Comparison of ENCODE assay signal across 1 cellular context in genomic region chr17:78355045-78355641, GRCh38.
TF ChIP-seq lines count a peak whose summit lies in the region.

No MANE protein-coding gene starts in this region.

TF ChIP-seq in GM12878, 131 proteins besides CTCF, POLR2A, EP300 and RAD21 (continued from another document):
- TF ChIP-seq, protein P1, sequence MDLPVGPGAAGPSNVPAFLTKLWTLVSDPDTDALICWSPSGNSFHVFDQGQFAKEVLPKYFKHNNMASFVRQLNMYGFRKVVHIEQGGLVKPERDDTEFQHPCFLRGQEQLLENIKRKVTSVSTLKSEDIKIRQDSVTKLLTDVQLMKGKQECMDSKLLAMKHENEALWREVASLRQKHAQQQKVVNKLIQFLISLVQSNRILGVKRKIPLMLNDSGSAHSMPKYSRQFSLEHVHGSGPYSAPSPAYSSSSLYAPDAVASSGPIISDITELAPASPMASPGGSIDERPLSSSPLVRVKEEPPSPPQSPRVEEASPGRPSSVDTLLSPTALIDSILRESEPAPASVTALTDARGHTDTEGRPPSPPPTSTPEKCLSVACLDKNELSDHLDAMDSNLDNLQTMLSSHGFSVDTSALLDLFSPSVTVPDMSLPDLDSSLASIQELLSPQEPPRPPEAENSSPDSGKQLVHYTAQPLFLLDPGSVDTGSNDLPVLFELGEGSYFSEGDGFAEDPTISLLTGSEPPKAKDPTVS (IDR thresholded peaks at IDR 0.05; ENCODE audit: low read depth, low read length) = no peak
- TF ChIP-seq IRF4 (IDR thresholded peaks at IDR 0.05; ENCODE audit: low read depth, low read length) (no peak), E2F4 (IDR thresholded peaks at IDR 0.05; ENCODE audit: low read depth, low read length) (no peak), IKZF2 (IDR thresholded peaks at IDR 0.05) (peak; percentile 60 to 70; a peak in 3 of 4 replicates), TCF3 (IDR thresholded peaks at IDR 0.05; ENCODE audit: borderline replicate concordance, insufficient read depth, low read depth, low read length) (peak; percentile 13; the same call in 1 of the 2 replicates), BCL11A (IDR thresholded peaks at IDR 0.05; ENCODE audit: low read depth, low read length) (peak; percentile 6; the same call in 1 of the 2 replicates), CBFB (IDR thresholded peaks at IDR 0.05; ENCODE audit: low read depth) (no peak), MTA2 (IDR thresholded peaks at IDR 0.05; ENCODE audit: low read depth) (peak; percentile 36; the same call in 1 of the 2 replicates), ATF7 (IDR thresholded peaks at IDR 0.05; ENCODE audit: low read depth) (peak; percentile 37; the same call in 1 of the 2 replicates), EED (IDR thresholded peaks at IDR 0.05; ENCODE audit: low read depth) (peak; percentile 36; the same call in 1 of the 2 replicates), HDAC2 (IDR thresholded peaks at IDR 0.05) (no peak), NBN (IDR thresholded peaks at IDR 0.05) (peak; percentile 25), DPF2 (IDR thresholded peaks at IDR 0.05) (no peak), NR2C1 (IDR thresholded peaks at IDR 0.05) (no peak), RFX5 (IDR thresholded peaks at IDR 0.05; ENCODE audit: low read depth, low read length) (no peak), SRF (IDR thresholded peaks at IDR 0.05; ENCODE audit: low read depth in 2 of 2, low read length in 2 of 2) (no peak), BHLHE40 (IDR thresholded peaks at IDR 0.05; ENCODE audit: borderline replicate concordance in 1 of 2, low read depth in 2 of 2, low read length in 1 of 2) (peak; percentile 80 to 84; a peak in 3 of 4 replicates), PKNOX1 (IDR thresholded peaks at IDR 0.05) (peak; percentile 64), NR2F1 (conservative IDR thresholded peaks at IDR 0.05) (peak; percentile 86), RAD51 (IDR thresholded peaks at IDR 0.05) (peak; percentile 42; the same call in 1 of the 2 replicates)
- TF ChIP-seq, protein P2, sequence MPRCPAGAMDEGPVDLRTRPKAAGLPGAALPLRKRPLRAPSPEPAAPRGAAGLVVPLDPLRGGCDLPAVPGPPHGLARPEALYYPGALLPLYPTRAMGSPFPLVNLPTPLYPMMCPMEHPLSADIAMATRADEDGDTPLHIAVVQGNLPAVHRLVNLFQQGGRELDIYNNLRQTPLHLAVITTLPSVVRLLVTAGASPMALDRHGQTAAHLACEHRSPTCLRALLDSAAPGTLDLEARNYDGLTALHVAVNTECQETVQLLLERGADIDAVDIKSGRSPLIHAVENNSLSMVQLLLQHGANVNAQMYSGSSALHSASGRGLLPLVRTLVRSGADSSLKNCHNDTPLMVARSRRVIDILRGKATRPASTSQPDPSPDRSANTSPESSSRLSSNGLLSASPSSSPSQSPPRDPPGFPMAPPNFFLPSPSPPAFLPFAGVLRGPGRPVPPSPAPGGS (IDR thresholded peaks at IDR 0.05; ENCODE audit: borderline replicate concordance, insufficient read depth, low read depth, low read length, poor library complexity, severe bottlenecking) = no peak
